Comparison of ENCODE assay signal across 1 cellular context in genomic region chr16:28917095-28917494, GRCh38.
TF ChIP-seq lines count a peak whose summit lies in the region.

No MANE protein-coding gene starts in this region.

TF ChIP-seq in GM12878, 131 proteins besides CTCF, POLR2A, EP300 and RAD21:
- TF ChIP-seq ESRRA (IDR thresholded peaks at IDR 0.05; ENCODE audit: low read length): no peak
- no peak for TF ChIP-seq BMI1 (IDR thresholded peaks at IDR 0.05; ENCODE audit: borderline replicate concordance)
- TF ChIP-seq MYB (IDR thresholded peaks at IDR 0.05; ENCODE audit: borderline replicate concordance, low read depth, low read length): no peak
- TF ChIP-seq PAX8 (IDR thresholded peaks at IDR 0.05): no peak
- TF ChIP-seq NKRF (conservative IDR thresholded peaks at IDR 0.05): no peak
